ENCODE assay signal across 25 cellular contexts in genomic region chr10:12377891-12378290, GRCh38. TPM values are rescaled to one million over a fixed set of nuclear protein-coding genes. Genes with fewer than 3 reads are reported as not detected.
DNase-seq lines count a peak whose midpoint lies in the region; ATAC-seq and TF ChIP-seq lines count a peak whose summit lies in the region.
"Had no signal": no experiment of that assay in that cellular context is flagged by ENCODE, and none has a peak within 500 bp of the region (broad histone marks: within the 10 kb centered on the region; RNA-seq: fewer than 3 reads in every experiment).

No MANE protein-coding gene starts in this region.

- no peak for TF ChIP-seq POLR2A in vagina (IDR thresholded peaks at IDR 0.05)

- peak; percentile 43 for DNase-seq in activated effector memory CD4-positive, alpha-beta T cell treated with anti-CD3 and anti-CD28 coated beads, Interleukin-2, amount 50 U/mL, for 16 hours
- DNase-seq in activated effector memory CD4-positive, alpha-beta T cell treated with Interleukin-2 at 50 U/mL for 16 hours: no peak
- DNase-seq in activated B cell treated with CpG ODN at 0.5 μM for 24 hours (no peak), mesenteric fat pad (ENCODE audit: low spot score) (peak; percentile 59), vagina (ENCODE audit: extremely low spot score in 2 of 2) (no peak), NOMO-1 treated with dmso at 0.1 percent for 144 hours (lab: John Stamatoyannopoulos, UW; ENCODE audit: unreplicated experiment) (no peak), superior temporal gyrus (ENCODE audit: extremely low spot score) (no peak)
- DNase-seq: 8988T, ACHN, Calu3, DMS153, H7, Kasumi-1, NCI-H1092 treated with DMSO at 0.1 percent for 48 hours, NCI-H1436 treated with DMSO at 0.1 percent for 48 hours, NCI-H1930, NCI-H2107, NCI-H446, NCI-H524 treated with DMSO at 0.1 percent for 48 hours, NCI-H774, PC-9, SJCRH30 had no signal

- CTCF ChIA-PET in activated B cell treated with CpG ODN at 0.5 μM for 24 hours (lab: Charles Lee): no interaction called here

- H3K36me3 Mint-ChIP-seq in activated B cell treated with CpG ODN at 0.5 μM for 24 hours (ENCODE audit: low read depth): peaks cover 20% of the 10 kb centered on the region

- H3K4me1 Mint-ChIP-seq in activated B cell treated with CpG ODN at 0.5 μM for 24 hours: peaks cover 43% of the 10 kb centered on the region

- H3K9me3 Mint-ChIP-seq in activated B cell treated with CpG ODN at 0.5 μM for 24 hours: no peaks in the 10 kb centered on the region

- POLR2A ChIA-PET in activated B cell treated with CpG ODN at 0.5 μM for 24 hours (lab: Charles Lee): interaction anchor here (0.7 kb wide), 1 partner anchor 20 kb away, joined by 9 read pairs; no protein-coding TSS in a partner anchor

- peaks cover 10% of the 10 kb centered on the region for H3K4me1 ChIP-seq in vagina
- H3K4me1 ChIP-seq: SJCRH30 had no signal

- intact Hi-C loops in activated B cell treated with CpG ODN at 0.5 μM for 24 hours (cut with micrococcal nuclease): no loop called here
- intact Hi-C loops in vagina (cut with DNase I): no loop called here

- H3K27ac ChIP-seq in vagina: peak overlapping the region; percentile 33
- H3K27ac ChIP-seq: PC-9, SJCRH30 had no signal

- H3K27me3 Mint-ChIP-seq in activated B cell treated with CpG ODN at 0.5 μM for 24 hours: no peaks in the 10 kb centered on the region

- no peak for ATAC-seq in activated B cell treated with CpG ODN at 0.5 μM for 24 hours (ENCODE audit: low read depth)
- ATAC-seq: HepG2, Right ventricle myocardium inferior had no signal

- no peaks in the 10 kb centered on the region for H3K27me3 ChIP-seq in vagina
- H3K27me3 ChIP-seq: SJCRH30 had no signal

- no peaks in the 10 kb centered on the region for H3K9me3 ChIP-seq in vagina
- H3K9me3 ChIP-seq: SJCRH30 had no signal

- H3K36me3 ChIP-seq in vagina: no peaks in the 10 kb centered on the region
- H3K36me3 ChIP-seq: SJCRH30 had no signal

- H3K4me3 Mint-ChIP-seq in activated B cell treated with CpG ODN at 0.5 μM for 24 hours: no peak overlapping the region

- no peak for TF ChIP-seq CTCF in activated B cell treated with CpG ODN at 0.5 μM for 24 hours (IDR thresholded peaks at IDR 0.05)
- no peak for TF ChIP-seq CTCF in vagina (IDR thresholded peaks at IDR 0.05)

- peak overlapping the region; percentile 1 for H3K27ac Mint-ChIP-seq in activated B cell treated with CpG ODN at 0.5 μM for 24 hours

- no peak overlapping the region for H3K4me3 ChIP-seq in vagina
- H3K4me3 ChIP-seq: PC-9, SJCRH30 had no signal

RNA-seq across cellular contexts. Expression of gene CAMK1D, which starts 28.5 kb away (rescaled TPM):
- total RNA-seq in activated B cell treated with CpG ODN at 0.5 μM for 24 hours (51.7 and 58.8 TPM in 2 replicates), mesenteric fat pad (16.5 TPM), vagina (12.8 TPM)
- total RNA-seq: HepG2, RPMI7951 had no signal

Comparison
In these comparisons a context has a peak if more than half of its experiments do, and no peak if none do; other contexts are left out.
1. DNase-seq: peak in activated effector memory CD4-positive, alpha-beta T cell treated with anti-CD3 and anti-CD28 coated beads, Interleukin-2, amount 50 U/mL, for 16 hours (single experiment) and mesenteric fat pad (single experiment); none in activated effector memory CD4-positive, alpha-beta T cell treated with Interleukin-2 at 50 U/mL for 16 hours (single experiment), activated B cell treated with CpG ODN at 0.5 μM for 24 hours (single experiment), vagina (0 of 2), NOMO-1 treated with dmso at 0.1 percent for 144 hours (single experiment) and superior temporal gyrus (single experiment).